In the genomic region with DNA sequence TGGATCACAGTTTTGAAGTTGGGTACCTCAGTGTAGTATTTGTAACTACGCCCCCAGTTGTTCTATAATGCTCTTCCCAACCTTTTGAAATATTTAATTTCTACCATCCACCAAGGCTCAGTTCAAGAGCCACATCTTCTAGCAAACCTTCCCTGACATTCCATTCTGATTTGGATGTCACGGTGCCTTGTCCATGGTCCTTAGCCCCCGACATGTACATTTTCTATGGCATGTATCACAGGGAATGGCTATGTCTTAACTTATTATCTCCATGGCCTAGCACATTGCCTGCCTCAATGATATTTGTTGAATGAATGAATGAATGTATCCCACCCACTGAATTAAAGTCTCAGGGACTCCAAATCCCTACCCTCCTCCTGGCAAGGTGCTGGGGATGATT, we compare ENCODE assay signal across 1 cellular context.
A peak's percentile ranks its signal among the peaks of the same experiment; 100 is the strongest.
TF ChIP-seq lines count a peak whose summit lies in the region.

No MANE protein-coding gene starts in this region.

TF ChIP-seq in HepG2, 621 proteins besides CTCF, POLR2A, EP300 and RAD21:
- TF ChIP-seq SALL1 (CRISPR knock-in tag; IDR thresholded peaks at IDR 0.05), result no peak
- no peak for TF ChIP-seq BORCS8-MEF2B (CRISPR knock-in tag; IDR thresholded peaks at IDR 0.05)
- no peak for TF ChIP-seq ZNF343 (CRISPR knock-in tag; IDR thresholded peaks at IDR 0.05)
- TF ChIP-seq, protein P1, sequence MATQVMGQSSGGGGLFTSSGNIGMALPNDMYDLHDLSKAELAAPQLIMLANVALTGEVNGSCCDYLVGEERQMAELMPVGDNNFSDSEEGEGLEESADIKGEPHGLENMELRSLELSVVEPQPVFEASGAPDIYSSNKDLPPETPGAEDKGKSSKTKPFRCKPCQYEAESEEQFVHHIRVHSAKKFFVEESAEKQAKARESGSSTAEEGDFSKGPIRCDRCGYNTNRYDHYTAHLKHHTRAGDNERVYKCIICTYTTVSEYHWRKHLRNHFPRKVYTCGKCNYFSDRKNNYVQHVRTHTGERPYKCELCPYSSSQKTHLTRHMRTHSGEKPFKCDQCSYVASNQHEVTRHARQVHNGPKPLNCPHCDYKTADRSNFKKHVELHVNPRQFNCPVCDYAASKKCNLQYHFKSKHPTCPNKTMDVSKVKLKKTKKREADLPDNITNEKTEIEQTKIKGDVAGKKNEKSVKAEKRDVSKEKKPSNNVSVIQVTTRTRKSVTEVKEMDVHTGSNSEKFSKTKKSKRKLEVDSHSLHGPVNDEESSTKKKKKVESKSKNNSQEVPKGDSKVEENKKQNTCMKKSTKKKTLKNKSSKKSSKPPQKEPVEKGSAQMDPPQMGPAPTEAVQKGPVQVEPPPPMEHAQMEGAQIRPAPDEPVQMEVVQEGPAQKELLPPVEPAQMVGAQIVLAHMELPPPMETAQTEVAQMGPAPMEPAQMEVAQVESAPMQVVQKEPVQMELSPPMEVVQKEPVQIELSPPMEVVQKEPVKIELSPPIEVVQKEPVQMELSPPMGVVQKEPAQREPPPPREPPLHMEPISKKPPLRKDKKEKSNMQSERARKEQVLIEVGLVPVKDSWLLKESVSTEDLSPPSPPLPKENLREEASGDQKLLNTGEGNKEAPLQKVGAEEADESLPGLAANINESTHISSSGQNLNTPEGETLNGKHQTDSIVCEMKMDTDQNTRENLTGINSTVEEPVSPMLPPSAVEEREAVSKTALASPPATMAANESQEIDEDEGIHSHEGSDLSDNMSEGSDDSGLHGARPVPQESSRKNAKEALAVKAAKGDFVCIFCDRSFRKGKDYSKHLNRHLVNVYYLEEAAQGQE (IDR thresholded peaks at IDR 0.05; ENCODE audit: borderline replicate concordance in 1 of 2, low read depth in 1 of 2, low read length in 2 of 2), result peak in 1 of 2 experiments; percentile 83; a peak in 3 of 4 replicates
- TF ChIP-seq, protein P2, sequence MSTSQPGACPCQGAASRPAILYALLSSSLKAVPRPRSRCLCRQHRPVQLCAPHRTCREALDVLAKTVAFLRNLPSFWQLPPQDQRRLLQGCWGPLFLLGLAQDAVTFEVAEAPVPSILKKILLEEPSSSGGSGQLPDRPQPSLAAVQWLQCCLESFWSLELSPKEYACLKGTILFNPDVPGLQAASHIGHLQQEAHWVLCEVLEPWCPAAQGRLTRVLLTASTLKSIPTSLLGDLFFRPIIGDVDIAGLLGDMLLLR (CRISPR knock-in tag; IDR thresholded peaks at IDR 0.05), result no peak
- TF ChIP-seq MIER2 (CRISPR knock-in tag; IDR thresholded peaks at IDR 0.05), result 0 out of 2 replicates have a peak, but pooled peaks have one; percentile 35
